ENCODE assay signal across 10 cellular contexts in the genomic region with DNA sequence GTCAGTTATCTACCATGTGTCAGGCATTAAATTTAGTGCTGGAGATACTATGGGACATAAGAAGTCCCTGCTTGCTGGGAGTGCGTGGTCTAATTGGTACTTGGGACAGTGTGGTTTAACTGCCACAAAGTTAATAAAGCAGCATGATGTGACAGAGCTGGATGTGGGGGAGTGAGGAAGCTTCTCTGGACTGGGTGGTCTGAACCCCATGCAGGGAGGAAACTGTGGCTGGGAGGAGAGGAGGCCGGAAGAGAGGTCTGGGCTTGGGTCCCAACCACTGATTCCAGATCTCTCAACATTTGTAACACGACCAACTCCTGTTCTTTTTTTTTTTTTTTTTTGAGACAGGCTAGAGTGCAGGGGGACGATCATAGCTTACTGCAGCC. TPM values are rescaled to one million over a fixed set of nuclear protein-coding genes. Genes with fewer than 3 reads are reported as not detected.
A peak's percentile ranks its signal among the peaks of the same experiment; 100 is the strongest.
DNase-seq lines count a peak whose midpoint lies in the region; ATAC-seq and TF ChIP-seq lines count a peak whose summit lies in the region.
"Had no signal": no experiment of that assay in that cellular context is flagged by ENCODE, and none has a peak within 500 bp of the region (broad histone marks: within the 10 kb centered on the region; RNA-seq: fewer than 3 reads in every experiment).

No MANE protein-coding gene starts in this region.

- POLR2A ChIA-PET in activated CD8-positive, alpha-beta T cell treated with anti-CD3 and anti-CD28 coated beads, Interleukin-2, amount 10 ng/mL, durations not matched to agents 7 days and 5 days (lab: Charles Lee) = no interaction called here
- POLR2A ChIA-PET in activated CD8-positive, alpha-beta T cell treated with anti-CD3 and anti-CD28 coated beads for 36 hours (lab: Charles Lee) = no interaction called here

- intact Hi-C loops in activated CD8-positive, alpha-beta T cell treated with anti-CD3 and anti-CD28 coated beads for 36 hours (cut with micrococcal nuclease) = no loop called here
- intact Hi-C loops in testis (cut with DNase I; ENCODE audit: low total_unique reads) = no loop called here

- H3K9me3 ChIP-seq in testis = no peaks in the 10 kb centered on the region
- H3K9me3 ChIP-seq: HAP-1 had no signal

- peaks cover 19% of the 10 kb centered on the region for H3K4me1 Mint-ChIP-seq in activated CD8-positive, alpha-beta T cell treated with anti-CD3 and anti-CD28 coated beads, Interleukin-2, amount 10 ng/mL, durations not matched to agents 7 days and 5 days (ENCODE audit: low read depth)
- H3K4me1 Mint-ChIP-seq in activated CD8-positive, alpha-beta T cell treated with anti-CD3 and anti-CD28 coated beads for 36 hours (ENCODE audit: low read depth) = peaks cover 2% of the 10 kb centered on the region

- no peaks in the 10 kb centered on the region for H3K27me3 ChIP-seq in testis

- H3K4me1 ChIP-seq in testis = peaks cover 57% of the 10 kb centered on the region
- H3K4me1 ChIP-seq: HAP-1 had no signal

- no peak overlapping the region for H3K4me3 ChIP-seq in Jurkat, Clone E6-1 (ENCODE audit: low read length)
- no peak overlapping the region for H3K4me3 ChIP-seq in astrocyte of the cerebellum (ENCODE audit: low read depth, low read length)
- H3K4me3 ChIP-seq in testis = no peak overlapping the region
- H3K4me3 ChIP-seq: HAP-1 had no signal

- in situ Hi-C loops in astrocyte of the cerebellum (cut with HindIII; ENCODE audit: low sequenced_read_pairs) = loop anchor here (5.0 kb wide), 1 partner anchor 55 kb away; no protein-coding TSS in a partner anchor

- DNase-seq in activated CD8-positive, alpha-beta T cell treated with anti-CD3 and anti-CD28 coated beads, Interleukin-2, amount 10 ng/mL, durations not matched to agents 7 days and 5 days = no peak
- no peak for DNase-seq in activated CD8-positive, alpha-beta T cell treated with anti-CD3 and anti-CD28 coated beads for 36 hours
- peak; percentile 17 for DNase-seq in Jurkat, Clone E6-1 (ENCODE audit: low read depth, low spot score)
- peak; percentile 16 for DNase-seq in astrocyte of the cerebellum (ENCODE audit: low read depth)
- DNase-seq in testis = peak; percentile 71
- no peak for DNase-seq in NCI-H146 (lab: John Stamatoyannopoulos, UW)
- DNase-seq in NCI-H345 (lab: John Stamatoyannopoulos, UW) = no peak
- no peak for DNase-seq in stimulated activated CD4-positive, alpha-beta T cell treated with anti-CD3 and anti-CD28 coated beads, Interleukin-2, amount 100 ng/mL, for 24 hours
- DNase-seq: activated CD4-positive, CD25-positive, alpha-beta regulatory T cell treated with anti-CD3 and anti-CD28 coated beads, Interleukin-2, amount 50 U/mL, for 72 hours had no signal

- peak overlapping the region; percentile 71 for H3K27ac Mint-ChIP-seq in activated CD8-positive, alpha-beta T cell treated with anti-CD3 and anti-CD28 coated beads, Interleukin-2, amount 10 ng/mL, durations not matched to agents 7 days and 5 days
- no peak overlapping the region for H3K27ac Mint-ChIP-seq in activated CD8-positive, alpha-beta T cell treated with anti-CD3 and anti-CD28 coated beads for 36 hours

- 13 to 31% methylated on average over 4 of the region's 4 CpGs for WGBS in testis, 2 donors

- no peak overlapping the region for H3K4me3 Mint-ChIP-seq in activated CD8-positive, alpha-beta T cell treated with anti-CD3 and anti-CD28 coated beads, Interleukin-2, amount 10 ng/mL, durations not matched to agents 7 days and 5 days
- H3K4me3 Mint-ChIP-seq in activated CD8-positive, alpha-beta T cell treated with anti-CD3 and anti-CD28 coated beads for 36 hours = no peak overlapping the region

- no peak for TF ChIP-seq CTCF in activated CD8-positive, alpha-beta T cell treated with anti-CD3 and anti-CD28 coated beads for 36 hours (IDR thresholded peaks at IDR 0.05)
- TF ChIP-seq CTCF in astrocyte of the cerebellum (IDR thresholded peaks at IDR 0.05; ENCODE audit: low read depth, low read length, missing control alignments) (no peak), testis (IDR thresholded peaks at IDR 0.05) (no peak)

- H3K36me3 Mint-ChIP-seq in activated CD8-positive, alpha-beta T cell treated with anti-CD3 and anti-CD28 coated beads, Interleukin-2, amount 10 ng/mL, durations not matched to agents 7 days and 5 days (ENCODE audit: low read depth) = no peaks in the 10 kb centered on the region
- H3K36me3 Mint-ChIP-seq in activated CD8-positive, alpha-beta T cell treated with anti-CD3 and anti-CD28 coated beads for 36 hours (ENCODE audit: low read depth) = no peaks in the 10 kb centered on the region

- no peaks in the 10 kb centered on the region for H3K27me3 Mint-ChIP-seq in activated CD8-positive, alpha-beta T cell treated with anti-CD3 and anti-CD28 coated beads, Interleukin-2, amount 10 ng/mL, durations not matched to agents 7 days and 5 days (ENCODE audit: low read depth)
- no peaks in the 10 kb centered on the region for H3K27me3 Mint-ChIP-seq in activated CD8-positive, alpha-beta T cell treated with anti-CD3 and anti-CD28 coated beads for 36 hours

- no peaks in the 10 kb centered on the region for H3K9me3 Mint-ChIP-seq in activated CD8-positive, alpha-beta T cell treated with anti-CD3 and anti-CD28 coated beads, Interleukin-2, amount 10 ng/mL, durations not matched to agents 7 days and 5 days (ENCODE audit: insufficient read depth)
- no peaks in the 10 kb centered on the region for H3K9me3 Mint-ChIP-seq in activated CD8-positive, alpha-beta T cell treated with anti-CD3 and anti-CD28 coated beads for 36 hours

- H3K27ac ChIP-seq in testis = peak overlapping the region; percentile 18 to 77

- ATAC-seq in activated CD8-positive, alpha-beta T cell treated with anti-CD3 and anti-CD28 coated beads, Interleukin-2, amount 10 ng/mL, durations not matched to agents 7 days and 5 days = no peak
- no peak for ATAC-seq in activated CD8-positive, alpha-beta T cell treated with anti-CD3 and anti-CD28 coated beads for 36 hours

- TF ChIP-seq POLR2A in testis (IDR thresholded peaks at IDR 0.05) = no peak

- CTCF ChIA-PET in activated CD8-positive, alpha-beta T cell treated with anti-CD3 and anti-CD28 coated beads, Interleukin-2, amount 10 ng/mL, durations not matched to agents 7 days and 5 days (lab: Charles Lee) = interaction anchor here (0.8 kb wide), 1 partner anchor 74 kb away, joined by 3 read pairs; no protein-coding TSS in a partner anchor
- CTCF ChIA-PET in activated CD8-positive, alpha-beta T cell treated with anti-CD3 and anti-CD28 coated beads for 36 hours (lab: Charles Lee) = no interaction called here

- H3K36me3 ChIP-seq in testis (ENCODE audit: low read depth, missing control alignments) = no peaks in the 10 kb centered on the region
- H3K36me3 ChIP-seq: HAP-1 had no signal

RNA-seq across cellular contexts. Expression of gene ST3GAL4, which starts 37.1 kb away (rescaled TPM):
- total RNA-seq in activated CD8-positive, alpha-beta T cell treated with anti-CD3 and anti-CD28 coated beads, Interleukin-2, amount 10 ng/mL, durations not matched to agents 7 days and 5 days = 10 to 100 TPM; 10.3 to 11.8 TPM
- total RNA-seq in activated CD8-positive, alpha-beta T cell treated with anti-CD3 and anti-CD28 coated beads for 36 hours = 10 to 100 TPM; 10.7 to 11.7 TPM
- 22.6 TPM for polyA plus RNA-seq in Jurkat, Clone E6-1 (2012; ENCODE audit: insufficient read depth, insufficient read length)
- total RNA-seq in testis = 100 to 1,000 TPM; 212 to 221 TPM
- 102 TPM for polyA plus RNA-seq in testis (ENCODE audit: insufficient read depth, low read depth, low replicate concordance)

Comparison
In these comparisons a context has a peak if more than half of its experiments do, and no peak if none do; other contexts are left out.
1. DNase-seq: peak in Jurkat, Clone E6-1 (single experiment), astrocyte of the cerebellum (single experiment) and testis (single experiment); none in activated CD8-positive, alpha-beta T cell treated with anti-CD3 and anti-CD28 coated beads, Interleukin-2, amount 10 ng/mL, durations not matched to agents 7 days and 5 days (single experiment), activated CD8-positive, alpha-beta T cell treated with anti-CD3 and anti-CD28 coated beads for 36 hours (single experiment), NCI-H146 (single experiment), NCI-H345 (single experiment) and stimulated activated CD4-positive, alpha-beta T cell treated with anti-CD3 and anti-CD28 coated beads, Interleukin-2, amount 100 ng/mL, for 24 hours (0 of 2).
2. RNA of gene ST3GAL4, which starts 37.1 kb away (total RNA-seq): 212 to 221 TPM in testis; 10.3 to 11.8 TPM in activated CD8-positive, alpha-beta T cell treated with anti-CD3 and anti-CD28 coated beads, Interleukin-2, amount 10 ng/mL, durations not matched to agents 7 days and 5 days and 10.7 to 11.7 TPM in activated CD8-positive, alpha-beta T cell treated with anti-CD3 and anti-CD28 coated beads for 36 hours; every median in the first group is over 10 times any median in the second.